In genomic region chr10:77226871-77227557, GRCh38 we compare ENCODE assay signal across 26 cellular contexts.
DNase-seq lines count a peak whose midpoint lies in the region; ATAC-seq and TF ChIP-seq lines count a peak whose summit lies in the region.
"Had no signal": no experiment of that assay in that cellular context is flagged by ENCODE, and none has a peak within 500 bp of the region (broad histone marks: within the 10 kb centered on the region; RNA-seq: fewer than 3 reads in every experiment).

No MANE protein-coding gene starts in this region.

- intact Hi-C loops in mucosa of descending colon (cut with DNase I, micrococcal nuclease): no loop called here

- H3K4me1 ChIP-seq in BE2C: peaks cover 11% of the 10 kb centered on the region
- peaks cover 10% of the 10 kb centered on the region for H3K4me1 ChIP-seq in neural progenitor cell
- no peaks in the 10 kb centered on the region for H3K4me1 ChIP-seq in mucosa of descending colon (ENCODE audit: low read depth)
- H3K4me1 ChIP-seq: body of pancreas, HAP-1, spleen, suprapubic skin had no signal

- no peak overlapping the region for H3K9ac ChIP-seq in neural progenitor cell

- peak overlapping the region; percentile 59; the same call in 1 of the 2 replicates for H3K27ac Mint-ChIP-seq in HFFc6
- H3K27ac Mint-ChIP-seq in chondrocyte (ENCODE audit: unreplicated experiment): peak overlapping the region; percentile 5
- H3K27ac Mint-ChIP-seq in neural progenitor cell: peak overlapping the region; percentile 76
- H3K27ac Mint-ChIP-seq: activated CD4-positive, alpha-beta memory T cell treated with anti-CD3 and anti-CD28 coated beads for 36 hours; activated naive CD8-positive, alpha-beta T cell treated with anti-CD3 and anti-CD28 coated beads, Interleukin-2, amount 10 ng/mL, durations not matched to agents 7 days and 5 days; natural killer cell; stimulated activated effector memory CD8-positive, alpha-beta T cell treated with anti-CD3 and anti-CD28 coated beads, Interleukin-12 subunit alpha, Interleukin-12 subunit beta, amount 100 ng/mL, for 72 hours; WTC11 had no signal

- H3K36me3 Mint-ChIP-seq in HFFc6 (ENCODE audit: low read depth) (peaks cover 14% of the 10 kb centered on the region), chondrocyte (ENCODE audit: low read depth) (no peaks in the 10 kb centered on the region), neural progenitor cell (no peaks in the 10 kb centered on the region)
- H3K36me3 Mint-ChIP-seq: activated CD4-positive, alpha-beta memory T cell treated with anti-CD3 and anti-CD28 coated beads for 36 hours; activated naive CD8-positive, alpha-beta T cell treated with anti-CD3 and anti-CD28 coated beads, Interleukin-2, amount 10 ng/mL, durations not matched to agents 7 days and 5 days; natural killer cell; stimulated activated effector memory CD8-positive, alpha-beta T cell treated with anti-CD3 and anti-CD28 coated beads, Interleukin-12 subunit alpha, Interleukin-12 subunit beta, amount 100 ng/mL, for 72 hours; WTC11 had no signal

- no peak overlapping the region for H3K4me2 ChIP-seq in neural progenitor cell

- no peaks in the 10 kb centered on the region for H3K79me2 ChIP-seq in neural progenitor cell (ENCODE audit: low read depth)

- no peaks in the 10 kb centered on the region for H3F3A ChIP-seq in neural progenitor cell (ENCODE audit: low read depth)

- no peak overlapping the region for H3K27ac ChIP-seq in neural progenitor cell
- H3K27ac ChIP-seq: C4-2B, ovary, spleen, suprapubic skin had no signal

- H3K4me1 Mint-ChIP-seq in HFFc6 (ENCODE audit: low read depth) (peaks cover 71% of the 10 kb centered on the region), chondrocyte (ENCODE audit: low read depth) (peaks cover 60% of the 10 kb centered on the region), neural progenitor cell (peaks cover 30% of the 10 kb centered on the region)
- H3K4me1 Mint-ChIP-seq: stimulated activated effector memory CD8-positive, alpha-beta T cell treated with anti-CD3 and anti-CD28 coated beads, Interleukin-12 subunit alpha, Interleukin-12 subunit beta, amount 100 ng/mL, for 72 hours had no signal

- H3K9me3 Mint-ChIP-seq in HFFc6: no peaks in the 10 kb centered on the region
- H3K9me3 Mint-ChIP-seq in chondrocyte (ENCODE audit: low read depth): no peaks in the 10 kb centered on the region
- H3K9me3 Mint-ChIP-seq in neural progenitor cell: no peaks in the 10 kb centered on the region
- H3K9me3 Mint-ChIP-seq: activated CD4-positive, alpha-beta memory T cell treated with anti-CD3 and anti-CD28 coated beads for 36 hours; activated naive CD8-positive, alpha-beta T cell treated with anti-CD3 and anti-CD28 coated beads, Interleukin-2, amount 10 ng/mL, durations not matched to agents 7 days and 5 days; natural killer cell; stimulated activated effector memory CD8-positive, alpha-beta T cell treated with anti-CD3 and anti-CD28 coated beads, Interleukin-12 subunit alpha, Interleukin-12 subunit beta, amount 100 ng/mL, for 72 hours had no signal

- no peaks in the 10 kb centered on the region for H4K20me1 ChIP-seq in neural progenitor cell (ENCODE audit: low read depth)

- no peak for TF ChIP-seq CTCF in BE2C (IDR thresholded peaks at IDR 0.05; ENCODE audit: low read depth, low read length)
- TF ChIP-seq CTCF in HFFc6 (IDR thresholded peaks at IDR 0.05): no peak
- no peak for TF ChIP-seq CTCF in chondrocyte (IDR thresholded peaks at IDR 0.05)
- TF ChIP-seq CTCF in neural progenitor cell (IDR thresholded peaks at IDR 0.05): no peak
- no peak for TF ChIP-seq CTCF in mucosa of descending colon (IDR thresholded peaks at IDR 0.05)

- no peak overlapping the region for H3K4me3 ChIP-seq in BE2C (ENCODE audit: low read depth, low read length)
- no peak overlapping the region for H3K4me3 ChIP-seq in neural progenitor cell
- H3K4me3 ChIP-seq in mucosa of descending colon: no peak overlapping the region
- H3K4me3 ChIP-seq: body of pancreas, HAP-1, ovary, spleen, suprapubic skin had no signal

- no peak overlapping the region for H3K4me3 Mint-ChIP-seq in HFFc6
- no peak overlapping the region for H3K4me3 Mint-ChIP-seq in chondrocyte (ENCODE audit: unreplicated experiment)
- peak overlapping the region; percentile 70 for H3K4me3 Mint-ChIP-seq in neural progenitor cell
- H3K4me3 Mint-ChIP-seq: activated CD4-positive, alpha-beta memory T cell treated with anti-CD3 and anti-CD28 coated beads for 36 hours; activated naive CD8-positive, alpha-beta T cell treated with anti-CD3 and anti-CD28 coated beads, Interleukin-2, amount 10 ng/mL, durations not matched to agents 7 days and 5 days; natural killer cell; stimulated activated effector memory CD8-positive, alpha-beta T cell treated with anti-CD3 and anti-CD28 coated beads, Interleukin-12 subunit alpha, Interleukin-12 subunit beta, amount 100 ng/mL, for 72 hours; WTC11 had no signal

- H3K27me3 Mint-ChIP-seq in HFFc6 (ENCODE audit: insufficient read depth) (no peaks in the 10 kb centered on the region), chondrocyte (ENCODE audit: low read depth) (no peaks in the 10 kb centered on the region), neural progenitor cell (ENCODE audit: insufficient read depth, low read depth) (peaks cover 4% of the 10 kb centered on the region)
- H3K27me3 Mint-ChIP-seq: activated CD4-positive, alpha-beta memory T cell treated with anti-CD3 and anti-CD28 coated beads for 36 hours had no signal

- ATAC-seq in HG03108 (IDR thresholded peaks at IDR 0.05; ENCODE audit: unreplicated experiment): no peak
- ATAC-seq in mucosa of descending colon: no peak
- ATAC-seq: body of pancreas; natural killer cell; stimulated activated effector memory CD8-positive, alpha-beta T cell treated with anti-CD3 and anti-CD28 coated beads, Interleukin-12 subunit alpha, Interleukin-12 subunit beta, amount 100 ng/mL, for 72 hours; WTC11 had no signal

- H3K9me3 ChIP-seq in BE2C: no peaks in the 10 kb centered on the region
- H3K9me3 ChIP-seq in neural progenitor cell (ENCODE audit: low read depth): no peaks in the 10 kb centered on the region
- no peaks in the 10 kb centered on the region for H3K9me3 ChIP-seq in mucosa of descending colon
- H3K9me3 ChIP-seq: body of pancreas, HAP-1, ovary, spleen, suprapubic skin had no signal

- no peaks in the 10 kb centered on the region for H3K36me3 ChIP-seq in BE2C
- no peaks in the 10 kb centered on the region for H3K36me3 ChIP-seq in neural progenitor cell
- no peaks in the 10 kb centered on the region for H3K36me3 ChIP-seq in mucosa of descending colon (ENCODE audit: low read depth)
- H3K36me3 ChIP-seq: HAP-1, ovary, spleen, suprapubic skin had no signal

- H2AFZ ChIP-seq in neural progenitor cell (replicated peaks): no peak overlapping the region

- no peaks in the 10 kb centered on the region for H3K27me3 ChIP-seq in BE2C
- no peaks in the 10 kb centered on the region for H3K27me3 ChIP-seq in neural progenitor cell
- H3K27me3 ChIP-seq: body of pancreas, ovary, spleen, suprapubic skin had no signal

- DNase-seq in BE2C (peak; percentile 28), HFFc6 (peak; percentile 49), chondrocyte (ENCODE audit: low spot score) (no peak), neural progenitor cell (ENCODE audit: low spot score) (no peak), mucosa of descending colon (no peak), mesenteric fat pad (ENCODE audit: low spot score) (no peak)
- no peak for DNase-seq in activated CD4-positive, alpha-beta T cell treated with anti-CD3 and anti-CD28 coated beads, Interleukin-2, amount 50 U/mL, for 1 hour
- DNase-seq: activated CD4-positive, alpha-beta memory T cell treated with anti-CD3 and anti-CD28 coated beads for 36 hours; activated naive CD8-positive, alpha-beta T cell treated with anti-CD3 and anti-CD28 coated beads, Interleukin-2, amount 10 ng/mL, durations not matched to agents 7 days and 5 days; body of pancreas; Calu3; effector CD4-positive, alpha-beta T cell; erythroblast; mesenchymal stem cell; MM.1S; natural killer cell; NCI-H510A treated with DMSO at 0.1 percent for 48 hours; ovary; spleen; stimulated activated CD4-positive, alpha-beta T cell treated with anti-CD3 and anti-CD28 coated beads, Interleukin-2, amount 100 ng/mL, for 48 hours had no signal

Comparison
In these comparisons a context has a peak if more than half of its experiments do, and no peak if none do; other contexts are left out.
1. DNase-seq: peak in BE2C (single experiment) and HFFc6 (single experiment); none in chondrocyte (single experiment), neural progenitor cell (single experiment), activated CD4-positive, alpha-beta T cell treated with anti-CD3 and anti-CD28 coated beads, Interleukin-2, amount 50 U/mL, for 1 hour (single experiment), mucosa of descending colon (0 of 3) and mesenteric fat pad (single experiment).
2. H3K27ac Mint-ChIP-seq: peak in every context shown above with its lines; median percentile 76 in neural progenitor cell; 59 in HFFc6; 5 in chondrocyte.